In the genomic region with DNA sequence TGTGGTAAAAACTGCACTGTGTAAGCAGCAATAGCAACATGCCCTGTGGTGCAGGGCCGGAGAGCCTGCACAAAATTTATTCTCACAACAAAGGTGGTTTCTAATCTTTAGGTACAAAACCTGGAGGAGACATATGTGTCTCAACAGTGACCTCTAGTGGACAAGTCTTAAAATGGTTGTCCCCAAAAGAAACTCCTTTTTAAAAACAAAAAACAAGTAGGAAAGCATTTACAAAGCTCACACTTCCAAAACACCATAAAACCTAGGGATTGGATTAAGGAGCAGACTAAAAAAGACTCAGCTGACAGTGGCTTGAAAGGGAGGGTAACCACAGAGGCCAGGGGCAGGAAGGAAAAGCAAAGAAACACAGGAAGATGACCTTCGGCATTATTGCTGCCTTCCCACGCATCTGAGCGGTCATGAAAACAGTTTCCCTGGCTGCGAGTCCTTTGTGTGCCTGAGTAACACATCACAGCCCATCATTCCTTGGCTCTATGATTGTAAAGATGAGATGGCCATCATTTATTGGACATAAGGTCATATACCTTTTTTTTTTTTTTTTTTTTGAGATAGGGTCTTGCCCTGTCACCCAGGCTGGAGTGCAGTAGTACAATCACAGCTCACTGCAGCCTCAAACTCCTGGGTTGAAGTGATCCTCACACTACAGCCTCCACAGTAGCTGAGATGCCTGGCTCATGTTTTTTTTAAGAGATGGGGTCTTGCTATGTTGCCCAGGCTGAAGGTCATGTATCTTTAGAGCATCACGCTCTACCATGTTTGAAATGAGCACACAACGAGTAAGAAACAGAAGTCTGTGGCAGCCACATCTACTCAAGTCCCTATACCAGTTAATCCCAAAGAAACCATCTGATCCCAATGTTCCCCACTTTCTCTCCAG, we compare ENCODE assay signal across 7 cellular contexts. TPM values are rescaled to one million over a fixed set of nuclear protein-coding genes. Genes with fewer than 3 reads are reported as not detected.
A peak's percentile ranks its signal among the peaks of the same experiment; 100 is the strongest.
DNase-seq lines count a peak whose midpoint lies in the region; ATAC-seq and TF ChIP-seq lines count a peak whose summit lies in the region.

No MANE protein-coding gene starts in this region.

- peaks cover 14% of the 10 kb centered on the region for H4K20me1 ChIP-seq in osteoblast (ENCODE audit: insufficient read depth, low read length)

- peak overlapping the region; percentile 66 for H2AFZ ChIP-seq in osteoblast (ENCODE audit: low read length)

- peak; percentile 52 for ATAC-seq in GM21529 (IDR thresholded peaks at IDR 0.05; ENCODE audit: unreplicated experiment)

- peak overlapping the region; percentile 71 for H3K27ac ChIP-seq in osteoblast (ENCODE audit: low read depth, low read length)

- peaks cover 15% of the 10 kb centered on the region for H3K79me2 ChIP-seq in osteoblast (ENCODE audit: insufficient read depth, low read length)

- H3K4me3 ChIP-seq in osteoblast (ENCODE audit: insufficient read depth, low read length), result peak overlapping the region; percentile 54

- peaks cover 4% of the 10 kb centered on the region for H3K4me1 ChIP-seq in osteoblast (ENCODE audit: insufficient read depth, low read length)

- TF ChIP-seq CTCF in osteoblast (IDR thresholded peaks at IDR 0.05; ENCODE audit: extremely low read depth, low read depth, low read length), result peak; percentile 71

- peak overlapping the region; percentile 79 for H3K4me2 ChIP-seq in osteoblast (ENCODE audit: insufficient read depth, low read length)

- peak; percentile 28 for DNase-seq in Daoy (ENCODE audit: low read depth)
- DNase-seq in NCI-H128 (lab: John Stamatoyannopoulos, UW; ENCODE audit: unreplicated experiment), result peak; percentile 6
- DNase-seq in UCSD-AML1 (lab: John Stamatoyannopoulos, UW; ENCODE audit: unreplicated experiment), result peak; percentile 16
- DNase-seq in fibroblast of the conjunctiva (ENCODE audit: low read depth), result peak; percentile 45
- DNase-seq in osteoblast (ENCODE audit: insufficient read length, low spot score, missing footprints), result peak; percentile 85
- no peak for DNase-seq in amygdala (lab: John Stamatoyannopoulos, UW)

- no peaks in the 10 kb centered on the region for H3K27me3 ChIP-seq in osteoblast (ENCODE audit: insufficient read depth, low read length)

- H3K36me3 ChIP-seq in osteoblast (ENCODE audit: insufficient read depth, low read length), result peaks cover 8% of the 10 kb centered on the region

- H3K9me3 ChIP-seq in osteoblast (ENCODE audit: low read depth, low read length), result no peaks in the 10 kb centered on the region

RNA-seq across cellular contexts. Expression of gene RSU1, which starts 39.5 kb away (rescaled TPM):
- total RNA-seq in Daoy (2014; rRNA removed; shearing (Covaris generic)), result 58.6 and 59.7 TPM in 2 replicates
- total RNA-seq in osteoblast, result 94.1 and 100 TPM in 2 replicates

Comparison
In these comparisons a context has a peak if more than half of its experiments do, and no peak if none do; other contexts are left out.
1. DNase-seq: peak in Daoy (single experiment), NCI-H128 (single experiment), UCSD-AML1 (single experiment), fibroblast of the conjunctiva (single experiment) and osteoblast (single experiment); none in amygdala (0 of 56).